Comparison of ENCODE assay signal across 21 cellular contexts in the genomic region with DNA sequence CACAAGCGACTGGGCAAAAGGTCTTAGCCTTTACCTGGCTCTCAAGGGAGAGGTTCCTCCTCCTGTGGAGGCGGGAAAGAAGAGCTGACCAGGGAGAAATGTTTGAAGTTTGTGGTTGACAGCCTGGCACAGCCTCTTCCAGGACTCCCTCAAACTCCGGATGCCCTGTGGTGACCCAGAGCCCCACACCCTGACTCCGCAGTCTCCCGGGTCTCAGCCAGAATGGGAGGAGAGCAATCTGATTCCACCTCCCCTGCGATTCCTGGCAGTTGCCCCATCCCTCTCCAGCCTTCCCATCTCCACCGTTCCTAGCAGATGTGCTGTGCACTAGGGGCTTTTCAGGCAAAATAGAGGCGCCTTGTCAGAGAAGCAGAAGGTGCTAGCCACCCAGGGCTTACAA. TPM values are rescaled to one million over a fixed set of nuclear protein-coding genes. Genes with fewer than 3 reads are reported as not detected.
"Had no signal": no experiment of that assay in that cellular context is flagged by ENCODE, and none has a peak within 500 bp of the region (broad histone marks: within the 10 kb centered on the region; RNA-seq: fewer than 3 reads in every experiment).

No MANE protein-coding gene starts in this region.

- H3K27me3 ChIP-seq: ascending aorta, transverse colon had no signal

- H3K4me3 Mint-ChIP-seq: activated naive CD4-positive, alpha-beta T cell treated with anti-CD3 and anti-CD28 coated beads, Interleukin-2, amount 50 U/mL, for 24 hours; memory B cell; naive B cell; stimulated activated memory B cell treated with anti-CD40 and anti-IgM and Interleukin-4, amounts not matched to agents 10 μg/mL and 1 μg/mL and 100 μg/mL, for 72 hours had no signal

- DNase-seq: activated CD4-positive, alpha-beta T cell treated with anti-CD3 and anti-CD28 coated beads, Interleukin-2, amount 50 U/mL, for 4 hours; activated CD4-positive, CD25-positive, alpha-beta regulatory T cell treated with anti-CD3 and anti-CD28 coated beads, Interleukin-2, amount 50 U/mL, for 72 hours; activated gamma-delta T cell; cerebellar nuclear complex; cortex of kidney; effector CD4-positive, alpha-beta T cell; gastrocnemius medialis; head of caudate nucleus; kidney; left ventricle myocardium inferior; naive B cell; stimulated activated CD4-positive, alpha-beta T cell treated with anti-CD3 and anti-CD28 coated beads, Interleukin-4, amount 100 ng/mL, for 24 hours; transverse colon had no signal

- H3K36me3 Mint-ChIP-seq: activated naive CD4-positive, alpha-beta T cell treated with anti-CD3 and anti-CD28 coated beads, Interleukin-2, amount 50 U/mL, for 24 hours; memory B cell; naive B cell; stimulated activated memory B cell treated with anti-CD40 and anti-IgM and Interleukin-4, amounts not matched to agents 10 μg/mL and 1 μg/mL and 100 μg/mL, for 72 hours had no signal

- ATAC-seq: esophagus mucosa; gastrocnemius medialis; sciatic nerve; stimulated activated memory B cell treated with anti-CD40 and anti-IgM and Interleukin-4, amounts not matched to agents 10 μg/mL and 1 μg/mL and 100 μg/mL, for 72 hours had no signal

- H3K27me3 Mint-ChIP-seq: activated naive CD4-positive, alpha-beta T cell treated with anti-CD3 and anti-CD28 coated beads, Interleukin-2, amount 50 U/mL, for 24 hours had no signal

- H3K27ac ChIP-seq: ascending aorta, gastrocnemius medialis, left ventricle myocardium inferior, parathyroid adenoma, transverse colon, VCaP had no signal

- H3K4me3 ChIP-seq: ascending aorta, gastrocnemius medialis, left ventricle myocardium inferior, transverse colon had no signal

- H3K9ac ChIP-seq: parathyroid adenoma had no signal

- H3K4me1 Mint-ChIP-seq: memory B cell had no signal

- H3K9me3 Mint-ChIP-seq: activated naive CD4-positive, alpha-beta T cell treated with anti-CD3 and anti-CD28 coated beads, Interleukin-2, amount 50 U/mL, for 24 hours; memory B cell; stimulated activated memory B cell treated with anti-CD40 and anti-IgM and Interleukin-4, amounts not matched to agents 10 μg/mL and 1 μg/mL and 100 μg/mL, for 72 hours had no signal

- H3K9me3 ChIP-seq: ascending aorta, gastrocnemius medialis, left ventricle myocardium inferior, transverse colon had no signal

- H3K4me1 ChIP-seq: ascending aorta, gastrocnemius medialis, parathyroid adenoma had no signal

- H3K36me3 ChIP-seq: ascending aorta, gastrocnemius medialis, left ventricle myocardium inferior, transverse colon had no signal

- H3K27ac Mint-ChIP-seq: activated naive CD4-positive, alpha-beta T cell treated with anti-CD3 and anti-CD28 coated beads, Interleukin-2, amount 50 U/mL, for 24 hours; memory B cell; naive B cell; stimulated activated memory B cell treated with anti-CD40 and anti-IgM and Interleukin-4, amounts not matched to agents 10 μg/mL and 1 μg/mL and 100 μg/mL, for 72 hours had no signal

RNA-seq across cellular contexts. Expression of gene DNAI2, which starts 5.5 kb away (rescaled TPM):
- total RNA-seq: ascending aorta, esophagus mucosa, gastrocnemius medialis, left ventricle myocardium inferior, sciatic nerve, transverse colon had no signal
